Comparison of ENCODE assay signal across 10 cellular contexts in genomic region chr12:115337693-115338543, GRCh38.
DNase-seq lines count a peak whose midpoint lies in the region; TF ChIP-seq lines count a peak whose summit lies in the region.
"Had no signal": no experiment of that assay in that cellular context is flagged by ENCODE, and none has a peak within 500 bp of the region (broad histone marks: within the 10 kb centered on the region; RNA-seq: fewer than 3 reads in every experiment).

No MANE protein-coding gene starts in this region.

- H3K4me3 ChIP-seq in ascending aorta (no peak overlapping the region), right atrium auricular region (no peak overlapping the region), tibial artery (no peak overlapping the region)

- no peaks in the 10 kb centered on the region for H3K36me3 Mint-ChIP-seq in activated naive CD4-positive, alpha-beta T cell treated with anti-CD3 and anti-CD28 coated beads, Interleukin-2, amount 10 ng/mL, durations not matched to agents 7 days and 5 days

- intact Hi-C loops in ascending aorta (cut with DNase I), result no loop called here
- intact Hi-C loops in tibial artery (cut with DNase I; ENCODE audit: low total_unique reads), result no loop called here

- CTCF ChIA-PET in activated naive CD4-positive, alpha-beta T cell treated with anti-CD3 and anti-CD28 coated beads, Interleukin-2, amount 10 ng/mL, durations not matched to agents 7 days and 5 days (lab: Charles Lee), result no interaction called here

- H3K9me3 Mint-ChIP-seq in activated naive CD4-positive, alpha-beta T cell treated with anti-CD3 and anti-CD28 coated beads, Interleukin-2, amount 10 ng/mL, durations not matched to agents 7 days and 5 days, result peaks cover 14% of the 10 kb centered on the region

- H3K4me1 Mint-ChIP-seq in activated naive CD4-positive, alpha-beta T cell treated with anti-CD3 and anti-CD28 coated beads, Interleukin-2, amount 10 ng/mL, durations not matched to agents 7 days and 5 days, result no peaks in the 10 kb centered on the region

- DNase-seq in DMS153 (lab: John Stamatoyannopoulos, UW), result peak; percentile 54
- DNase-seq in DMS153 treated with DMSO at 0.1 percent for 48 hours (lab: John Stamatoyannopoulos, UW; ENCODE audit: unreplicated experiment), result no peak
- DNase-seq in ascending aorta (ENCODE audit: low spot score in 2 of 2), result peak in 1 of 2 donors; percentile 83
- peak; percentile 87 for DNase-seq in right atrium auricular region (ENCODE audit: low spot score)
- DNase-seq in tibial artery, result peak; percentile 74 to 78
- no peak for DNase-seq in MV-4-11 (lab: John Stamatoyannopoulos, UW)
- no peak for DNase-seq in stimulated activated naive CD4-positive, alpha-beta T cell treated with Interleukin-2 at 50 U/mL for 16 hours (lab: John Stamatoyannopoulos, UW)
- no peak for DNase-seq in activated naive CD4-positive, alpha-beta T cell treated with anti-CD3 and anti-CD28 coated beads, Interleukin-2, amount 10 ng/mL, durations not matched to agents 7 days and 5 days

- H3K27me3 Mint-ChIP-seq in activated naive CD4-positive, alpha-beta T cell treated with anti-CD3 and anti-CD28 coated beads, Interleukin-2, amount 10 ng/mL, durations not matched to agents 7 days and 5 days, result no peaks in the 10 kb centered on the region

- H3K9me3 ChIP-seq in ascending aorta, result no peaks in the 10 kb centered on the region
- H3K9me3 ChIP-seq in right atrium auricular region, result peaks cover 0 to 9% of the 10 kb centered on the region in 2 donors
- H3K9me3 ChIP-seq in tibial artery, result no peaks in the 10 kb centered on the region
- H3K9me3 ChIP-seq: neutrophil had no signal

- H3K27me3 ChIP-seq in ascending aorta (no peaks in the 10 kb centered on the region), right atrium auricular region (no peaks in the 10 kb centered on the region), tibial artery (no peaks in the 10 kb centered on the region)
- H3K27me3 ChIP-seq: neutrophil had no signal

- no peak for TF ChIP-seq CTCF in ascending aorta (IDR thresholded peaks at IDR 0.05)
- no peak for TF ChIP-seq CTCF in right atrium auricular region (IDR thresholded peaks at IDR 0.05)
- TF ChIP-seq CTCF in tibial artery (IDR thresholded peaks at IDR 0.05), result no peak

- H3K27ac ChIP-seq in ascending aorta, result peak overlapping the region; percentile 54 to 72
- peak overlapping the region; percentile 58 to 75 for H3K27ac ChIP-seq in right atrium auricular region
- H3K27ac ChIP-seq in tibial artery, result peak overlapping the region; percentile 61 to 65
- H3K27ac ChIP-seq: 22Rv1, neutrophil had no signal

- no peaks in the 10 kb centered on the region for H3K36me3 ChIP-seq in ascending aorta
- no peaks in the 10 kb centered on the region for H3K36me3 ChIP-seq in right atrium auricular region
- no peaks in the 10 kb centered on the region for H3K36me3 ChIP-seq in tibial artery
- H3K36me3 ChIP-seq: neutrophil had no signal

- H3K4me1 ChIP-seq in ascending aorta (peaks cover 0 to 5% of the 10 kb centered on the region in 2 donors), right atrium auricular region (peaks cover 0 to 19% of the 10 kb centered on the region in 2 donors), tibial artery (peaks cover 0 to 28% (median 10%) of the 10 kb centered on the region in 4 donors)

- H3K4me3 Mint-ChIP-seq in activated naive CD4-positive, alpha-beta T cell treated with anti-CD3 and anti-CD28 coated beads, Interleukin-2, amount 10 ng/mL, durations not matched to agents 7 days and 5 days, result no peak overlapping the region

- no peak overlapping the region for H3K27ac Mint-ChIP-seq in activated naive CD4-positive, alpha-beta T cell treated with anti-CD3 and anti-CD28 coated beads, Interleukin-2, amount 10 ng/mL, durations not matched to agents 7 days and 5 days

Comparison
In these comparisons a context has a peak if more than half of its experiments do, and no peak if none do; other contexts are left out.
1. DNase-seq: peak in DMS153 (single experiment), right atrium auricular region (single experiment) and tibial artery (2 of 2); none in DMS153 treated with DMSO at 0.1 percent for 48 hours (single experiment), MV-4-11 (single experiment), stimulated activated naive CD4-positive, alpha-beta T cell treated with Interleukin-2 at 50 U/mL for 16 hours (single experiment) and activated naive CD4-positive, alpha-beta T cell treated with anti-CD3 and anti-CD28 coated beads, Interleukin-2, amount 10 ng/mL, durations not matched to agents 7 days and 5 days (single experiment).
2. Peak in every context shown above with its lines, with median percentiles within 50 percentile points of each other: H3K27ac ChIP-seq.